In genomic region chr22:28628766-28629165, GRCh38 we compare ENCODE assay signal across 20 cellular contexts.
"Had no signal": no experiment of that assay in that cellular context is flagged by ENCODE, and none has a peak within 500 bp of the region (broad histone marks: within the 10 kb centered on the region; RNA-seq: fewer than 3 reads in every experiment).

No MANE protein-coding gene starts in this region.

- H3K4me2 ChIP-seq: hepatocyte had no signal

- H3K79me2 ChIP-seq: hepatocyte had no signal

- H3K4me1 Mint-ChIP-seq: naive B cell, nephron had no signal

- H3K9me3 Mint-ChIP-seq: endodermal cell, naive B cell, nephron had no signal

- ATAC-seq: foreskin keratinocyte, left colon had no signal

- H3K27me3 ChIP-seq: foreskin keratinocyte, hepatocyte, right atrium auricular region, sigmoid colon, suprapubic skin, thyroid gland, upper lobe of left lung, uterus had no signal

- H3K27ac Mint-ChIP-seq: endodermal cell, naive B cell had no signal

- FAIRE-seq: colon, endothelial cell of umbilical vein had no signal

- H3K9me3 ChIP-seq: neutrophil, right atrium auricular region, sigmoid colon, suprapubic skin, thyroid gland, upper lobe of left lung, uterus had no signal

- H3K4me3 ChIP-seq: hepatocyte, right atrium auricular region, sigmoid colon, skin epidermis, suprapubic skin, thyroid gland, upper lobe of left lung, uterus had no signal

- H3K36me3 ChIP-seq: neutrophil, right atrium auricular region, suprapubic skin, thyroid gland, upper lobe of left lung had no signal

- H3K4me1 ChIP-seq: foreskin keratinocyte, right atrium auricular region, sigmoid colon, suprapubic skin, upper lobe of left lung, uterus had no signal

- H3K4me3 Mint-ChIP-seq: endodermal cell, naive B cell, nephron had no signal

- H2AFZ ChIP-seq: hepatocyte had no signal

- DNase-seq: endodermal cell; foreskin keratinocyte; head of caudate nucleus; left colon; naive B cell; sigmoid colon; stimulated activated CD4-positive, alpha-beta T cell treated with anti-CD3 and anti-CD28 coated beads, Interleukin-2, amount 100 ng/mL, for 24 hours; stimulated activated CD4-positive, alpha-beta T cell treated with anti-CD3 and anti-CD28 coated beads, Interleukin-4, amount 100 ng/mL, for 4 hours; stimulated activated naive CD4-positive, alpha-beta T cell treated with Interleukin-2 at 50 U/mL for 16 hours; thyroid gland; upper lobe of left lung; uterus had no signal

- H3K36me3 Mint-ChIP-seq: naive B cell had no signal

- H3K27ac ChIP-seq: foreskin keratinocyte, hepatocyte, neutrophil, right atrium auricular region, sigmoid colon, skin epidermis, suprapubic skin, thyroid gland, upper lobe of left lung, uterus had no signal
